In the genomic region with DNA sequence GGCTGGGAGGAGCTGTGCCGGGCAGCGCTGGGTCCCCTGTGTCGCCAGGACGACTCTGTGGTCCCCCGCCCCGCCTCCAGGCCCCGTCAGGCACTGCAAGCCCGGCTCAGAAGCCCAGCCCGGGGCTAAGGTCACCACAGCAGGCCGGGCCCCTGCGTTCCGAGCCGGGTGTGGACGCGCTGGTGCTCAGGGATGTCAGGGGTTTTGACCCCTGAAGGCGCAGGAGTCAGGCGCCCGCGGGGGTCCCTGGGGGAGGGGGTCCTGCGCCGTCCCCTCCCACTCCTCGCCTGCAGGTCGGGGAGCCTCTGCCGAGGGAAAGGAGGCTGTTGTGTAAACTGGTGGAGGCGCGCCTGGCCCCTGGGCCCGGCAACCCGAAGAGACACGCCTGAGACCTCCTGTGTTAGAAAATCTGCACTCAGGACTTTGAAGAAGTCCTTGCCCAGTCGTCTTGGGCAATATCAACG, we compare ENCODE assay signal across 11 cellular contexts. TPM values are rescaled to one million over a fixed set of nuclear protein-coding genes. Genes with fewer than 3 reads are reported as not detected.
A peak's percentile ranks its signal among the peaks of the same experiment; 100 is the strongest.
DNase-seq lines count a peak whose midpoint lies in the region; ATAC-seq, FAIRE-seq and TF ChIP-seq lines count a peak whose summit lies in the region.
"Had no signal": no experiment of that assay in that cellular context is flagged by ENCODE, and none has a peak within 500 bp of the region (broad histone marks: within the 10 kb centered on the region; RNA-seq: fewer than 3 reads in every experiment).

No MANE protein-coding gene starts in this region.

- H3K36me3 ChIP-seq in ES-I3 (ENCODE audit: insufficient read depth, low read length): no peaks in the 10 kb centered on the region
- H3K36me3 ChIP-seq in hepatocyte (replicated peaks; ENCODE audit: insufficient read depth, low read depth): no peaks in the 10 kb centered on the region
- no peaks in the 10 kb centered on the region for H3K36me3 ChIP-seq in pancreas

- peak; percentile 78 for DNase-seq in WTC11 (ENCODE audit: low spot score)
- peak; percentile 73 for DNase-seq in hepatocyte (ENCODE audit: low spot score)
- DNase-seq in pancreas: no peak
- no peak for DNase-seq in dermis blood vessel endothelial cell
- DNase-seq in activated effector memory CD4-positive, alpha-beta T cell treated with Interleukin-2 at 50 U/mL for 16 hours: no peak
- DNase-seq: DMS153, Karpas-422 had no signal

- H3K4me2 ChIP-seq in hepatocyte: peak overlapping the region; percentile 67

- WGBS in hepatocyte (ENCODE audit: low lambda C conversion rate, missing lambda C conversion rate): 16% methylated on average over 25 of the region's 31 CpGs
- 22 to 30% methylated on average over 31 of the region's 31 CpGs for WGBS in pancreas, 2 donors

- POLR2A ChIA-PET in WTC11 (lab: Charles Lee): interaction anchor here (1.1 kb wide), 1 partner anchor 156 kb away, joined by 4 read pairs; a partner anchor contains a TSS

- H3K4me3 Mint-ChIP-seq in WTC11: peak overlapping the region; percentile 85

- no peak for FAIRE-seq in pancreas (lab: Jason Lieb, UNC)

- peaks cover 21% of the 10 kb centered on the region for H3K4me1 Mint-ChIP-seq in WTC11

- no peaks in the 10 kb centered on the region for H3K36me3 Mint-ChIP-seq in WTC11
- H3K36me3 Mint-ChIP-seq: immature natural killer cell had no signal

- TF ChIP-seq CTCF in WTC11 (IDR thresholded peaks at IDR 0.05): no peak
- no peak for TF ChIP-seq CTCF in hepatocyte (IDR thresholded peaks at IDR 0.05; ENCODE audit: poor library complexity)
- TF ChIP-seq CTCF in pancreas (IDR thresholded peaks at IDR 0.05): no peak

- H3K9ac ChIP-seq in ES-I3 (ENCODE audit: low read depth, low read length): peak overlapping the region; percentile 58; the same call in 1 of the 2 replicates

- H3K27ac Mint-ChIP-seq in WTC11: no peak overlapping the region

- H4K20me1 ChIP-seq in hepatocyte (ENCODE audit: insufficient read depth, poor library complexity, severe bottlenecking): no peaks in the 10 kb centered on the region

- H2AFZ ChIP-seq in hepatocyte: peak overlapping the region; percentile 53

- peak overlapping the region; percentile 59 for H3K27ac ChIP-seq in hepatocyte
- no peak overlapping the region for H3K27ac ChIP-seq in pancreas

- H3K4me1 ChIP-seq in ES-I3 (ENCODE audit: insufficient read depth, low read length): no peaks in the 10 kb centered on the region
- peaks cover 19% of the 10 kb centered on the region for H3K4me1 ChIP-seq in hepatocyte (ENCODE audit: insufficient read depth)
- no peaks in the 10 kb centered on the region for H3K4me1 ChIP-seq in pancreas

- no peak overlapping the region for H3K4me3 ChIP-seq in hepatocyte
- H3K4me3 ChIP-seq in pancreas: no peak overlapping the region

- ATAC-seq in WTC11: peak; percentile 84
- ATAC-seq in pancreas: peak in 3 of 4 donors; percentile 28 to 51 (median 31)
- no peak for ATAC-seq in GM18519 (IDR thresholded peaks at IDR 0.05; ENCODE audit: low FRiP score, unreplicated experiment)
- ATAC-seq in GM19023 (IDR thresholded peaks at IDR 0.05; ENCODE audit: unreplicated experiment): no peak

- CTCF ChIA-PET in WTC11 (lab: Charles Lee): interaction anchor here (0.5 to 3.7 kb wide), 14 partner anchors 9 to 404 kb away, joined by 3 to 29 read pairs (median 4); a partner anchor contains a TSS

- H3K9me2 ChIP-seq in hepatocyte (replicated peaks; ENCODE audit: insufficient read depth): no peaks in the 10 kb centered on the region

- peaks cover 84% of the 10 kb centered on the region for H3K27me3 Mint-ChIP-seq in WTC11 (ENCODE audit: low read depth)

- H3K9me3 ChIP-seq in ES-I3 (ENCODE audit: control insufficient read depth, insufficient read depth, low read length): no peaks in the 10 kb centered on the region
- no peaks in the 10 kb centered on the region for H3K9me3 ChIP-seq in hepatocyte (ENCODE audit: low read depth)
- H3K9me3 ChIP-seq in pancreas: no peaks in the 10 kb centered on the region

- no peaks in the 10 kb centered on the region for H3K9me3 Mint-ChIP-seq in WTC11
- H3K9me3 Mint-ChIP-seq: immature natural killer cell had no signal

- H3K79me2 ChIP-seq in hepatocyte: no peaks in the 10 kb centered on the region

- no peaks in the 10 kb centered on the region for H3K27me3 ChIP-seq in hepatocyte
- no peaks in the 10 kb centered on the region for H3K27me3 ChIP-seq in pancreas

- intact Hi-C loops in pancreas (cut with DNase I): loop anchor here in 1 of 3 donors (10.0 kb wide), 1 partner anchor 130 kb away; no protein-coding TSS in a partner anchor

TF ChIP-seq in WTC11, 78 proteins besides CTCF, POLR2A, EP300 and RAD21:
- TF ChIP-seq, protein P1, sequence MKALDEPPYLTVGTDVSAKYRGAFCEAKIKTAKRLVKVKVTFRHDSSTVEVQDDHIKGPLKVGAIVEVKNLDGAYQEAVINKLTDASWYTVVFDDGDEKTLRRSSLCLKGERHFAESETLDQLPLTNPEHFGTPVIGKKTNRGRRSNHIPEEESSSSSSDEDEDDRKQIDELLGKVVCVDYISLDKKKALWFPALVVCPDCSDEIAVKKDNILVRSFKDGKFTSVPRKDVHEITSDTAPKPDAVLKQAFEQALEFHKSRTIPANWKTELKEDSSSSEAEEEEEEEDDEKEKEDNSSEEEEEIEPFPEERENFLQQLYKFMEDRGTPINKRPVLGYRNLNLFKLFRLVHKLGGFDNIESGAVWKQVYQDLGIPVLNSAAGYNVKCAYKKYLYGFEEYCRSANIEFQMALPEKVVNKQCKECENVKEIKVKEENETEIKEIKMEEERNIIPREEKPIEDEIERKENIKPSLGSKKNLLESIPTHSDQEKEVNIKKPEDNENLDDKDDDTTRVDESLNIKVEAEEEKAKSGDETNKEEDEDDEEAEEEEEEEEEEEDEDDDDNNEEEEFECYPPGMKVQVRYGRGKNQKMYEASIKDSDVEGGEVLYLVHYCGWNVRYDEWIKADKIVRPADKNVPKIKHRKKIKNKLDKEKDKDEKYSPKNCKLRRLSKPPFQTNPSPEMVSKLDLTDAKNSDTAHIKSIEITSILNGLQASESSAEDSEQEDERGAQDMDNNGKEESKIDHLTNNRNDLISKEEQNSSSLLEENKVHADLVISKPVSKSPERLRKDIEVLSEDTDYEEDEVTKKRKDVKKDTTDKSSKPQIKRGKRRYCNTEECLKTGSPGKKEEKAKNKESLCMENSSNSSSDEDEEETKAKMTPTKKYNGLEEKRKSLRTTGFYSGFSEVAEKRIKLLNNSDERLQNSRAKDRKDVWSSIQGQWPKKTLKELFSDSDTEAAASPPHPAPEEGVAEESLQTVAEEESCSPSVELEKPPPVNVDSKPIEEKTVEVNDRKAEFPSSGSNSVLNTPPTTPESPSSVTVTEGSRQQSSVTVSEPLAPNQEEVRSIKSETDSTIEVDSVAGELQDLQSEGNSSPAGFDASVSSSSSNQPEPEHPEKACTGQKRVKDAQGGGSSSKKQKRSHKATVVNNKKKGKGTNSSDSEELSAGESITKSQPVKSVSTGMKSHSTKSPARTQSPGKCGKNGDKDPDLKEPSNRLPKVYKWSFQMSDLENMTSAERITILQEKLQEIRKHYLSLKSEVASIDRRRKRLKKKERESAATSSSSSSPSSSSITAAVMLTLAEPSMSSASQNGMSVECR (CRISPR knock-in tag; IDR thresholded peaks at IDR 0.05; ENCODE audit: borderline replicate concordance): 0 out of 2 replicates have a peak, but pooled peaks have one; percentile 19
- no peak for TF ChIP-seq SP1 (CRISPR knock-in tag; conservative IDR thresholded peaks at IDR 0.05)

RNA-seq across cellular contexts. Expression of a gene that starts 23.7 kb away (rescaled TPM):
- total RNA-seq in WTC11 (2021) (20.7 to 29.0 TPM (median 24.9 TPM) in 3 replicates), hepatocyte (24.8 and 33.5 TPM in 2 replicates), pancreas (10 to 100 TPM; 11.9 to 37.0 (median 16.4) TPM), dermis blood vessel endothelial cell (20.1 and 30.6 TPM in 2 replicates)
- polyA plus RNA-seq in hepatocyte (52.6 and 64.7 TPM in 2 replicates), pancreas (10 to 100 TPM; 31.6 to 39.5 TPM)
- polyA plus RNA-seq: immature natural killer cell had no signal

RNA-seq across cellular contexts. Expression of a gene that starts 38.6 kb away (rescaled TPM):
- total RNA-seq in WTC11 (2021): 1.5 to 2.2 TPM (median 1.9 TPM) in 3 replicates
- total RNA-seq in hepatocyte: not detected in 2 replicates
- 0.85 and 1.0 TPM in 2 replicates for polyA plus RNA-seq in hepatocyte
- total RNA-seq in pancreas: under 1 TPM in 5 of 6 donors, not detected in 1; 0.16 to 0.49 (median 0.47) TPM
- 1 to 10 TPM; 1.1 to 5.2 TPM for polyA plus RNA-seq in pancreas
- total RNA-seq in dermis blood vessel endothelial cell: 0.05 TPM in 1 of 2 replicates, not detected in the other
- polyA plus RNA-seq: immature natural killer cell had no signal

RNA-seq across cellular contexts. Expression of a gene that starts 39.7 kb away (rescaled TPM):
- total RNA-seq in WTC11 (2021): 14.8 to 21.9 TPM (median 15.4 TPM) in 3 replicates
- 16.1 and 21.3 TPM in 2 replicates for total RNA-seq in hepatocyte
- polyA plus RNA-seq in hepatocyte: 11.5 and 15.5 TPM in 2 replicates
- total RNA-seq in pancreas: 10 to 100 TPM in 2 of 6 donors, 1 to 10 TPM in 4; 5.4 to 16.3 (median 8.0) TPM
- 1 to 10 TPM; 2.3 to 8.1 TPM for polyA plus RNA-seq in pancreas
- 18.7 and 25.3 TPM in 2 replicates for total RNA-seq in dermis blood vessel endothelial cell

RNA-seq across cellular contexts. Expression of a gene that starts 54.2 kb away (rescaled TPM):
- 1.2 to 1.6 TPM (median 1.4 TPM) in 3 replicates for total RNA-seq in WTC11 (2021)
- total RNA-seq in hepatocyte: 5.8 and 9.0 TPM in 2 replicates
- polyA plus RNA-seq in hepatocyte: 5.2 and 11.2 TPM in 2 replicates
- total RNA-seq in pancreas: under 1 TPM; 0.28 to 0.89 (median 0.59) TPM
- 1 to 10 TPM; 1.8 to 3.1 TPM for polyA plus RNA-seq in pancreas
- total RNA-seq in dermis blood vessel endothelial cell: 0.85 and 0.88 TPM in 2 replicates
- polyA plus RNA-seq: immature natural killer cell had no signal

Comparison
In these comparisons a context has a peak if more than half of its experiments do, and no peak if none do; other contexts are left out.
1. ATAC-seq: peak in WTC11 (single experiment) and pancreas (3 of 4); none in GM18519 (single experiment) and GM19023 (single experiment).
2. DNase-seq: peak in WTC11 (single experiment) and hepatocyte (single experiment); none in pancreas (0 of 6), dermis blood vessel endothelial cell (single experiment) and activated effector memory CD4-positive, alpha-beta T cell treated with Interleukin-2 at 50 U/mL for 16 hours (single experiment).